In the genomic region with DNA sequence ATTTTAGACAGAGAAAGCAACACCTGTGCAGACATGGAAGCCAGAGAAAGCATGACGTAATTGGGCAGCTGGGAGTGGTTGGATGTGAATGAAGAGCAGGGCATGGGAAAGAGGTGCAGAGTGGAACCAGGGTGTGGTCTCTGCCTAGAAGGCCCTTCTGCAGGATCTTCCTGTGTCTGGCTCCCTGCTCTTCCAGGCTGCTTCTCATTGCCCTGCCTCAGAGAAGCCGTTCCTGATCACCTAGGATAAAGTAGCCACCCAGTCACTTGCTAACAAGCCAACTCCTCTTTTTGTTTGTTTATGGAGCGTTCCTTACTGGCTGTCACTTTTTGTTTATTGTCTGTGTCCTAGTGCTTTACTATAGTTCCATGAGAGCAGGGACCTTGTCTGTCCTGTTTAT, we compare ENCODE assay signal across 1 cellular context.
TF ChIP-seq lines count a peak whose summit lies in the region.

No MANE protein-coding gene starts in this region.

TF ChIP-seq in SK-N-SH, 30 proteins besides CTCF, POLR2A, EP300 and RAD21 (continued from another document):
- TF ChIP-seq, protein P1, sequence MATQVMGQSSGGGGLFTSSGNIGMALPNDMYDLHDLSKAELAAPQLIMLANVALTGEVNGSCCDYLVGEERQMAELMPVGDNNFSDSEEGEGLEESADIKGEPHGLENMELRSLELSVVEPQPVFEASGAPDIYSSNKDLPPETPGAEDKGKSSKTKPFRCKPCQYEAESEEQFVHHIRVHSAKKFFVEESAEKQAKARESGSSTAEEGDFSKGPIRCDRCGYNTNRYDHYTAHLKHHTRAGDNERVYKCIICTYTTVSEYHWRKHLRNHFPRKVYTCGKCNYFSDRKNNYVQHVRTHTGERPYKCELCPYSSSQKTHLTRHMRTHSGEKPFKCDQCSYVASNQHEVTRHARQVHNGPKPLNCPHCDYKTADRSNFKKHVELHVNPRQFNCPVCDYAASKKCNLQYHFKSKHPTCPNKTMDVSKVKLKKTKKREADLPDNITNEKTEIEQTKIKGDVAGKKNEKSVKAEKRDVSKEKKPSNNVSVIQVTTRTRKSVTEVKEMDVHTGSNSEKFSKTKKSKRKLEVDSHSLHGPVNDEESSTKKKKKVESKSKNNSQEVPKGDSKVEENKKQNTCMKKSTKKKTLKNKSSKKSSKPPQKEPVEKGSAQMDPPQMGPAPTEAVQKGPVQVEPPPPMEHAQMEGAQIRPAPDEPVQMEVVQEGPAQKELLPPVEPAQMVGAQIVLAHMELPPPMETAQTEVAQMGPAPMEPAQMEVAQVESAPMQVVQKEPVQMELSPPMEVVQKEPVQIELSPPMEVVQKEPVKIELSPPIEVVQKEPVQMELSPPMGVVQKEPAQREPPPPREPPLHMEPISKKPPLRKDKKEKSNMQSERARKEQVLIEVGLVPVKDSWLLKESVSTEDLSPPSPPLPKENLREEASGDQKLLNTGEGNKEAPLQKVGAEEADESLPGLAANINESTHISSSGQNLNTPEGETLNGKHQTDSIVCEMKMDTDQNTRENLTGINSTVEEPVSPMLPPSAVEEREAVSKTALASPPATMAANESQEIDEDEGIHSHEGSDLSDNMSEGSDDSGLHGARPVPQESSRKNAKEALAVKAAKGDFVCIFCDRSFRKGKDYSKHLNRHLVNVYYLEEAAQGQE (IDR thresholded peaks at IDR 0.05; ENCODE audit: low read depth, low read length): no peak
- TF ChIP-seq NRF1 (IDR thresholded peaks at IDR 0.05; ENCODE audit: low read depth, low read length) (no peak), FOXM1 (IDR thresholded peaks at IDR 0.05; ENCODE audit: low read depth) (no peak), ELF1 (IDR thresholded peaks at IDR 0.05) (no peak), TEAD4 (IDR thresholded peaks at IDR 0.05; ENCODE audit: borderline replicate concordance, insufficient read depth) (no peak), TCF12 (IDR thresholded peaks at IDR 0.05) (no peak), SIN3A (IDR thresholded peaks at IDR 0.05; ENCODE audit: borderline replicate concordance, low read depth, low read length) (no peak)
- TF ChIP-seq, protein P2, sequence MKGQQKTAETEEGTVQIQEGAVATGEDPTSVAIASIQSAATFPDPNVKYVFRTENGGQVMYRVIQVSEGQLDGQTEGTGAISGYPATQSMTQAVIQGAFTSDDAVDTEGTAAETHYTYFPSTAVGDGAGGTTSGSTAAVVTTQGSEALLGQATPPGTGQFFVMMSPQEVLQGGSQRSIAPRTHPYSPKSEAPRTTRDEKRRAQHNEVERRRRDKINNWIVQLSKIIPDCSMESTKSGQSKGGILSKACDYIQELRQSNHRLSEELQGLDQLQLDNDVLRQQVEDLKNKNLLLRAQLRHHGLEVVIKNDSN (IDR thresholded peaks at IDR 0.05; ENCODE audit: borderline replicate concordance, low read depth): no peak
- TF ChIP-seq, protein P3, sequence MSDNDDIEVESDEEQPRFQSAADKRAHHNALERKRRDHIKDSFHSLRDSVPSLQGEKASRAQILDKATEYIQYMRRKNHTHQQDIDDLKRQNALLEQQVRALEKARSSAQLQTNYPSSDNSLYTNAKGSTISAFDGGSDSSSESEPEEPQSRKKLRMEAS (IDR thresholded peaks at IDR 0.05; ENCODE audit: low read depth): no peak
TF ChIP-seq in SK-N-SH: peak in this region for 0.
